16 cellular contexts compared by ENCODE assay signal in the genomic region with DNA sequence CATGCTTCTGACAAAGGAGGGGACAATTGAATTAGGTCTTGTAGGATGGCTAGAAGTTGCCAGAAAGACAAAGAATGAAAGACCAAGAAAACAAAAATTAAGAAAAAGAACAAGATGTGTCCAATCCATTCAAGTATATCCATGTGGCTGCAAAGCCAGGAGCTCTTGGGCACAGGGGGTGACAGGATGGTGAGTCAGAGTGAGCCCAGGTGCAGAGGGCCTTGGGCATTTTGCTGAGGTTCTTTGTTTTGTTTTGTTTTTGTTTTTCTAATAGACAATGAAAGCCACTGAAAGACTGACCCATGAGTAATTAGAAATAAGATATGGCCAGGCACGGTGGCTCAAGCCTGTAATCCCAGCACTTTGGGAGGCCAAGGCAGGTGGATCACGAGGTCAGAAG.
"Had no signal": no experiment of that assay in that cellular context is flagged by ENCODE, and none has a peak within 500 bp of the region (broad histone marks: within the 10 kb centered on the region; RNA-seq: fewer than 3 reads in every experiment).

No MANE protein-coding gene starts in this region.

- H3K9me3 Mint-ChIP-seq: activated CD4-positive, alpha-beta memory T cell treated with anti-CD3 and anti-CD28 coated beads, Interleukin-2, amount 10 ng/mL, durations not matched to agents 7 days and 5 days; activated naive CD8-positive, alpha-beta T cell treated with anti-CD3 and anti-CD28 coated beads for 36 hours; stimulated activated naive CD8-positive, alpha-beta T cell treated with anti-CD3 and anti-CD28 coated beads, Interleukin-15, amount 100 ng/mL, for 72 hours had no signal

- DNase-seq: activated CD4-positive, alpha-beta memory T cell treated with anti-CD3 and anti-CD28 coated beads, Interleukin-2, amount 10 ng/mL, durations not matched to agents 7 days and 5 days; activated gamma-delta T cell treated with Interleukin-2 at 50 U/mL for 16 hours; activated naive CD8-positive, alpha-beta T cell treated with anti-CD3 and anti-CD28 coated beads for 36 hours; activated T-cell treated with anti-CD3 and anti-CD28 coated beads, Interleukin-2, amount 50 U/mL, for 48 hours; anterior cingulate cortex; effector CD4-positive, alpha-beta T cell; lower lobe of right lung; midbrain; naive B cell; pancreas; stimulated activated CD4-positive, alpha-beta T cell treated with anti-CD3 and anti-CD28 coated beads, Interleukin-4, amount 100 ng/mL, for 4 hours; stimulated activated naive CD8-positive, alpha-beta T cell treated with anti-CD3 and anti-CD28 coated beads, Interleukin-15, amount 100 ng/mL, for 72 hours had no signal

- H3K27ac ChIP-seq: hepatocyte, lower lobe of right lung, pancreas, thoracic aorta, VCaP had no signal

- H2AFZ ChIP-seq: hepatocyte had no signal

- H3K4me2 ChIP-seq: hepatocyte had no signal

- H3K36me3 Mint-ChIP-seq: activated naive CD8-positive, alpha-beta T cell treated with anti-CD3 and anti-CD28 coated beads for 36 hours; naive B cell had no signal

- H3K27ac Mint-ChIP-seq: activated CD4-positive, alpha-beta memory T cell treated with anti-CD3 and anti-CD28 coated beads, Interleukin-2, amount 10 ng/mL, durations not matched to agents 7 days and 5 days; activated naive CD8-positive, alpha-beta T cell treated with anti-CD3 and anti-CD28 coated beads for 36 hours; naive B cell; stimulated activated naive CD8-positive, alpha-beta T cell treated with anti-CD3 and anti-CD28 coated beads, Interleukin-15, amount 100 ng/mL, for 72 hours had no signal

- H3K9me3 ChIP-seq: lower lobe of right lung, pancreas, thoracic aorta had no signal

- H3K79me2 ChIP-seq: hepatocyte had no signal

- H3K4me1 ChIP-seq: lower lobe of right lung, pancreas had no signal

- H3K27me3 ChIP-seq: hepatocyte, pancreas had no signal

- H3K4me1 Mint-ChIP-seq: activated CD4-positive, alpha-beta memory T cell treated with anti-CD3 and anti-CD28 coated beads, Interleukin-2, amount 10 ng/mL, durations not matched to agents 7 days and 5 days; activated naive CD8-positive, alpha-beta T cell treated with anti-CD3 and anti-CD28 coated beads for 36 hours; naive B cell; stimulated activated naive CD8-positive, alpha-beta T cell treated with anti-CD3 and anti-CD28 coated beads, Interleukin-15, amount 100 ng/mL, for 72 hours had no signal

- H3K4me3 Mint-ChIP-seq: activated CD4-positive, alpha-beta memory T cell treated with anti-CD3 and anti-CD28 coated beads, Interleukin-2, amount 10 ng/mL, durations not matched to agents 7 days and 5 days; activated naive CD8-positive, alpha-beta T cell treated with anti-CD3 and anti-CD28 coated beads for 36 hours; naive B cell; stimulated activated naive CD8-positive, alpha-beta T cell treated with anti-CD3 and anti-CD28 coated beads, Interleukin-15, amount 100 ng/mL, for 72 hours had no signal

- ATAC-seq: lower lobe of right lung; pancreas; stimulated activated naive CD8-positive, alpha-beta T cell treated with anti-CD3 and anti-CD28 coated beads, Interleukin-15, amount 100 ng/mL, for 72 hours had no signal

- FAIRE-seq: colon, pancreas had no signal

- H3K36me3 ChIP-seq: lower lobe of right lung, pancreas, thoracic aorta had no signal

- H3K4me3 ChIP-seq: hepatocyte, lower lobe of right lung, pancreas, thoracic aorta had no signal
